14 cellular contexts compared by ENCODE assay signal in the genomic region with DNA sequence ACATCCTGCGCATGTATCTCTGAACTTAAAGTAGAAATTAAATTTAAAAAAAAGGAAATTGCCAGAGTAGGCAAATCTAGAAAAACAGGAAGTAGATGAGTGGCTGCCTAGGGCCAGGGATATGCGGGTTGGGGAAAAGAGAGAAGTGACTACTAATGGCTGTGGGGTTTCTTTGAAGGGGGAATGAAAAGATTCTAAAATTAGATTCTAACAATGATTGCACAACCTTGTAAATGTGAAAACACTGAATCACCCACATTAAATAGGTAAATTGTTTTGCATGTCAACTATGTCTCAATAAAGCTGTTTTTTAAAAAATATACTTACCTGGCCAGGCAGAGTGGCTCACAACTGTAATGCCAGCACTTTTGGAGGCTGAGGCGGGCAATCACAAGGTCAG. TPM values are rescaled to one million over a fixed set of nuclear protein-coding genes. Genes with fewer than 3 reads are reported as not detected.
DNase-seq lines count a peak whose midpoint lies in the region; ATAC-seq and TF ChIP-seq lines count a peak whose summit lies in the region.
"Had no signal": no experiment of that assay in that cellular context is flagged by ENCODE, and none has a peak within 500 bp of the region (broad histone marks: within the 10 kb centered on the region; RNA-seq: fewer than 3 reads in every experiment).

No MANE protein-coding gene starts in this region.

- 67% methylated on average over 3 of the region's 3 CpGs for WGBS in mammary epithelial cell (ENCODE audit: low coverage, missing lambda C conversion rate)

- no peak overlapping the region for H2AFZ ChIP-seq in mammary epithelial cell (ENCODE audit: low read depth, low read length)
- no peak overlapping the region for H2AFZ ChIP-seq in OCI-LY3 (ENCODE audit: low read depth, low read length)

- intact Hi-C loops in MCF 10A (cut with micrococcal nuclease), result no loop called here
- intact Hi-C loops in mammary epithelial cell (cut with micrococcal nuclease), result no loop called here

- H3K27me3 Mint-ChIP-seq in MCF 10A (ENCODE audit: insufficient read depth, unreplicated experiment), result peaks cover 11% of the 10 kb centered on the region
- H3K27me3 Mint-ChIP-seq in activated naive CD8-positive, alpha-beta T cell treated with anti-CD3 and anti-CD28 coated beads, Interleukin-2, amount 10 ng/mL, durations not matched to agents 7 days and 5 days, result no peaks in the 10 kb centered on the region
- H3K27me3 Mint-ChIP-seq in stimulated activated memory B cell treated with anti-CD40 and anti-IgM and Interleukin-4, amounts not matched to agents 10 μg/mL and 1 μg/mL and 100 μg/mL, for 72 hours, result no peaks in the 10 kb centered on the region

- H3K79me2 ChIP-seq in mammary epithelial cell (ENCODE audit: insufficient read depth, low read length) (no peaks in the 10 kb centered on the region), OCI-LY3 (ENCODE audit: low read length) (no peaks in the 10 kb centered on the region)

- H3K4me3 ChIP-seq in mammary epithelial cell (replicated peaks in 1 of 3; ENCODE audit: insufficient read depth in 1 of 3, low read depth in 2 of 3, low read length in 3 of 3) (no peak overlapping the region), OCI-LY3 (ENCODE audit: low read length) (peak overlapping the region; percentile 1; the same call in 1 of the 2 replicates)
- H3K4me3 ChIP-seq: vagina had no signal

- H3K36me3 ChIP-seq in mammary epithelial cell (ENCODE audit: insufficient read depth, low read length) (no peaks in the 10 kb centered on the region), OCI-LY3 (replicated peaks; ENCODE audit: low read depth, low read length) (no peaks in the 10 kb centered on the region)
- H3K36me3 ChIP-seq: vagina had no signal

- ATAC-seq in activated naive CD8-positive, alpha-beta T cell treated with anti-CD3 and anti-CD28 coated beads, Interleukin-2, amount 10 ng/mL, durations not matched to agents 7 days and 5 days (ENCODE audit: low read depth), result no peak
- peak; percentile 89 for ATAC-seq in stimulated activated memory B cell treated with anti-CD40 and anti-IgM and Interleukin-4, amounts not matched to agents 10 μg/mL and 1 μg/mL and 100 μg/mL, for 72 hours
- ATAC-seq in GM19395 (IDR thresholded peaks at IDR 0.05; ENCODE audit: unreplicated experiment), result no peak

- BruUV-seq in MCF 10A (replicated peaks; lab: Mats Ljungman, UMichigan), result no TSS peak
- BruUV-seq in mammary epithelial cell (replicated peaks; lab: Mats Ljungman, UMichigan), result no TSS peak

- H3K9ac ChIP-seq in mammary epithelial cell (ENCODE audit: insufficient read depth, low read length), result no peak overlapping the region
- no peak overlapping the region for H3K9ac ChIP-seq in OCI-LY3 (ENCODE audit: low read length)

- H3K4me1 Mint-ChIP-seq in MCF 10A (ENCODE audit: insufficient read depth, unreplicated experiment), result no peaks in the 10 kb centered on the region
- peaks cover 40% of the 10 kb centered on the region for H3K4me1 Mint-ChIP-seq in activated naive CD8-positive, alpha-beta T cell treated with anti-CD3 and anti-CD28 coated beads, Interleukin-2, amount 10 ng/mL, durations not matched to agents 7 days and 5 days
- peaks cover 22% of the 10 kb centered on the region for H3K4me1 Mint-ChIP-seq in stimulated activated memory B cell treated with anti-CD40 and anti-IgM and Interleukin-4, amounts not matched to agents 10 μg/mL and 1 μg/mL and 100 μg/mL, for 72 hours
- H3K4me1 Mint-ChIP-seq: neural crest cell had no signal

- dilution Hi-C loops in mammary epithelial cell (cut with HindIII; ENCODE audit: low sequenced_read_pairs), result no loop called here

- no peak for TF ChIP-seq CTCF in MCF 10A (IDR thresholded peaks at IDR 0.05; ENCODE audit: unreplicated experiment)
- no peak for TF ChIP-seq CTCF in mammary epithelial cell (conservative IDR thresholded peaks at IDR 0.05 in 1 of 2, IDR thresholded peaks at IDR 0.05 in 1 of 2; ENCODE audit: extremely low read depth in 1 of 2, insufficient read depth in 1 of 2, low read depth in 1 of 2, low read length in 2 of 2)
- no peak for TF ChIP-seq CTCF in OCI-LY3 (IDR thresholded peaks at IDR 0.05; ENCODE audit: low read depth, low read length)

- POLR2A ChIA-PET in MCF 10A (lab: Yijun Ruan, JAX), result no interaction called here
- POLR2A ChIA-PET in activated naive CD8-positive, alpha-beta T cell treated with anti-CD3 and anti-CD28 coated beads, Interleukin-2, amount 10 ng/mL, durations not matched to agents 7 days and 5 days (lab: Charles Lee), result no interaction called here

- CTCF ChIA-PET in MCF 10A (lab: Yijun Ruan, JAX), result no interaction called here
- CTCF ChIA-PET in mammary epithelial cell (lab: Charles Lee; ENCODE audit: low non-redundant PET), result no interaction called here

- peaks cover 2% of the 10 kb centered on the region for H3K9me3 ChIP-seq in mammary epithelial cell (replicated peaks; ENCODE audit: insufficient read depth, low read length)
- no peaks in the 10 kb centered on the region for H3K9me3 ChIP-seq in OCI-LY3 (ENCODE audit: insufficient read depth, low read length)
- H3K9me3 ChIP-seq: vagina had no signal

- in situ Hi-C loops in mammary epithelial cell (cut with MboI; ENCODE audit: low sequenced_read_pairs in 2 of 2), result no loop called here

- H3K4me1 ChIP-seq in mammary epithelial cell (ENCODE audit: insufficient read depth, low read length), result no peaks in the 10 kb centered on the region
- H3K4me1 ChIP-seq in OCI-LY3 (ENCODE audit: low read length), result peaks cover 17% of the 10 kb centered on the region
- H3K4me1 ChIP-seq: vagina had no signal

- no peak overlapping the region for H3K4me2 ChIP-seq in mammary epithelial cell (ENCODE audit: insufficient read depth, low read depth, low read length)
- H3K4me2 ChIP-seq in OCI-LY3 (ENCODE audit: low read length), result peak overlapping the region; percentile 32

- no peak overlapping the region for H3K27ac ChIP-seq in mammary epithelial cell (ENCODE audit: insufficient read depth, low read depth, low read length)
- H3K27ac ChIP-seq in OCI-LY3 (ENCODE audit: low read length), result no peak overlapping the region
- H3K27ac ChIP-seq: vagina had no signal

- no peaks in the 10 kb centered on the region for H3K9me3 Mint-ChIP-seq in MCF 10A (ENCODE audit: unreplicated experiment)
- H3K9me3 Mint-ChIP-seq in activated naive CD8-positive, alpha-beta T cell treated with anti-CD3 and anti-CD28 coated beads, Interleukin-2, amount 10 ng/mL, durations not matched to agents 7 days and 5 days, result peaks cover 5% of the 10 kb centered on the region
- peaks cover 7% of the 10 kb centered on the region for H3K9me3 Mint-ChIP-seq in stimulated activated memory B cell treated with anti-CD40 and anti-IgM and Interleukin-4, amounts not matched to agents 10 μg/mL and 1 μg/mL and 100 μg/mL, for 72 hours

- no peaks in the 10 kb centered on the region for H3K36me3 Mint-ChIP-seq in MCF 10A (ENCODE audit: insufficient read depth, unreplicated experiment)
- H3K36me3 Mint-ChIP-seq in activated naive CD8-positive, alpha-beta T cell treated with anti-CD3 and anti-CD28 coated beads, Interleukin-2, amount 10 ng/mL, durations not matched to agents 7 days and 5 days, result no peaks in the 10 kb centered on the region
- no peaks in the 10 kb centered on the region for H3K36me3 Mint-ChIP-seq in stimulated activated memory B cell treated with anti-CD40 and anti-IgM and Interleukin-4, amounts not matched to agents 10 μg/mL and 1 μg/mL and 100 μg/mL, for 72 hours

- H3K27ac Mint-ChIP-seq in MCF 10A (ENCODE audit: low read depth, unreplicated experiment), result no peak overlapping the region
- H3K27ac Mint-ChIP-seq in activated naive CD8-positive, alpha-beta T cell treated with anti-CD3 and anti-CD28 coated beads, Interleukin-2, amount 10 ng/mL, durations not matched to agents 7 days and 5 days, result peak overlapping the region; percentile 37
- peak overlapping the region; percentile 25 for H3K27ac Mint-ChIP-seq in stimulated activated memory B cell treated with anti-CD40 and anti-IgM and Interleukin-4, amounts not matched to agents 10 μg/mL and 1 μg/mL and 100 μg/mL, for 72 hours

- no peaks in the 10 kb centered on the region for H4K20me1 ChIP-seq in mammary epithelial cell (ENCODE audit: insufficient read depth, low read length)
- H4K20me1 ChIP-seq in OCI-LY3 (ENCODE audit: insufficient read depth, low read length), result no peaks in the 10 kb centered on the region

- no peak overlapping the region for H3K4me3 Mint-ChIP-seq in MCF 10A (ENCODE audit: unreplicated experiment)
- H3K4me3 Mint-ChIP-seq in activated naive CD8-positive, alpha-beta T cell treated with anti-CD3 and anti-CD28 coated beads, Interleukin-2, amount 10 ng/mL, durations not matched to agents 7 days and 5 days, result no peak overlapping the region
- no peak overlapping the region for H3K4me3 Mint-ChIP-seq in stimulated activated memory B cell treated with anti-CD40 and anti-IgM and Interleukin-4, amounts not matched to agents 10 μg/mL and 1 μg/mL and 100 μg/mL, for 72 hours
- H3K4me3 Mint-ChIP-seq: neural crest cell had no signal

- no peaks in the 10 kb centered on the region for H3K27me3 ChIP-seq in mammary epithelial cell (ENCODE audit: insufficient read depth, low read length)
- 0 out of 2 replicates have a peak, but pooled peaks cover 8% of the 10 kb centered on the region for H3K27me3 ChIP-seq in OCI-LY3 (ENCODE audit: low read depth, low read length)
- H3K27me3 ChIP-seq: vagina had no signal

- DNase-seq in MCF 10A (ENCODE audit: unreplicated experiment), result peak; percentile 13
- DNase-seq in mammary epithelial cell, result no peak
- no peak for DNase-seq in activated naive CD8-positive, alpha-beta T cell treated with anti-CD3 and anti-CD28 coated beads, Interleukin-2, amount 10 ng/mL, durations not matched to agents 7 days and 5 days
- no peak for DNase-seq in DMS53 (lab: John Stamatoyannopoulos, UW)
- no peak for DNase-seq in D341Med (ENCODE audit: low spot score)
- DNase-seq: activated CD4-positive, CD25-positive, alpha-beta regulatory T cell; activated gamma-delta T cell treated with Interleukin-2 at 50 U/mL for 16 hours; NCI-H1930 had no signal

RNA-seq across cellular contexts. Expression of a gene that starts 14.2 kb away (rescaled TPM):
- total RNA-seq in MCF 10A (2022) (not detected in 2 replicates), mammary epithelial cell (not detected)
- polyA plus RNA-seq in mammary epithelial cell, result not detected
- not detected for polyA minus RNA-seq in mammary epithelial cell
- total RNA-seq in activated naive CD8-positive, alpha-beta T cell treated with anti-CD3 and anti-CD28 coated beads, Interleukin-2, amount 10 ng/mL, durations not matched to agents 7 days and 5 days, result not detected
- total RNA-seq: neural crest cell, vagina had no signal
- polyA plus RNA-seq: keratinocyte had no signal

RNA-seq across cellular contexts. Expression of a gene that starts 60.0 kb away (rescaled TPM):
- total RNA-seq in MCF 10A (2022) (not detected in 2 replicates), mammary epithelial cell (not detected)
- not detected for polyA plus RNA-seq in mammary epithelial cell
- polyA minus RNA-seq in mammary epithelial cell, result not detected
- not detected for total RNA-seq in activated naive CD8-positive, alpha-beta T cell treated with anti-CD3 and anti-CD28 coated beads, Interleukin-2, amount 10 ng/mL, durations not matched to agents 7 days and 5 days
- total RNA-seq: vagina had no signal
- polyA plus RNA-seq: keratinocyte had no signal
